In the genomic region with DNA sequence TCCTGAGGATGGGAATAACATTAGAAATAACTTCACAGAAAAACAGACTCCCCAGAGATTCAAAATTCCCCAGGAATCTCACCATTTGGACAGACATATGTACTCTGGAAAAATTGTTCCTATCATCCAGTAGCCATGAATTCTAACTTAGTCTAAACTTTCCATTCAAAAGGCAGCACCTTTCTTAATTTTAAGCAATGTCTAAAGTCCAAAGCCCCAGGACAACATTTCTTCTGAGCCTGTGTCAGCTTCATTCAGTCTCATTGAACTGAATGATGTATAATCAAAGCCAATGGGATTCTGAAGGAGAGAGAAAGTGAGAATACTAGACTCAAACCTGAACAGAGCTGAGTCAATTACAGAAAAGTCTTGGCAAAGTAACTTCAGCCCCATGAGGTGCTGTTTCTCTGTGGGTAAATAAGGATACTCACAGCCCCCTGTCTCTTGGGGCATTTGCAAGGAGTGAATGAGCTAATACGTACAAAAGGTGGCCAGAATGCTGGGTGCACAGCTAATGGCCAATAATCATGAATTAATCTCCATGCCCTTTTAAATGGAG, we compare ENCODE assay signal across 1 cellular context.
TF ChIP-seq lines count a peak whose summit lies in the region.

No MANE protein-coding gene starts in this region.

TF ChIP-seq in GM12878, 131 proteins besides CTCF, POLR2A, EP300 and RAD21 (continued from another document):
- peak; percentile 24; the same call in 1 of the 2 replicates for TF ChIP-seq BCL11A (IDR thresholded peaks at IDR 0.05; ENCODE audit: low read depth, low read length)
- TF ChIP-seq FOXM1 (IDR thresholded peaks at IDR 0.05; ENCODE audit: low read depth, low read length), result peak; percentile 25; the same call in 1 of the 2 replicates
- TF ChIP-seq, protein P1, sequence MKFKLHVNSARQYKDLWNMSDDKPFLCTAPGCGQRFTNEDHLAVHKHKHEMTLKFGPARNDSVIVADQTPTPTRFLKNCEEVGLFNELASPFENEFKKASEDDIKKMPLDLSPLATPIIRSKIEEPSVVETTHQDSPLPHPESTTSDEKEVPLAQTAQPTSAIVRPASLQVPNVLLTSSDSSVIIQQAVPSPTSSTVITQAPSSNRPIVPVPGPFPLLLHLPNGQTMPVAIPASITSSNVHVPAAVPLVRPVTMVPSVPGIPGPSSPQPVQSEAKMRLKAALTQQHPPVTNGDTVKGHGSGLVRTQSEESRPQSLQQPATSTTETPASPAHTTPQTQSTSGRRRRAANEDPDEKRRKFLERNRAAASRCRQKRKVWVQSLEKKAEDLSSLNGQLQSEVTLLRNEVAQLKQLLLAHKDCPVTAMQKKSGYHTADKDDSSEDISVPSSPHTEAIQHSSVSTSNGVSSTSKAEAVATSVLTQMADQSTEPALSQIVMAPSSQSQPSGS (IDR thresholded peaks at IDR 0.05; ENCODE audit: low read length), result peak; percentile 62; the same call in 1 of the 2 replicates
- TF ChIP-seq ZNF217 (IDR thresholded peaks at IDR 0.05), result no peak
- TF ChIP-seq JUNB (IDR thresholded peaks at IDR 0.05), result peak; percentile 92
- no peak for TF ChIP-seq ZNF24 (IDR thresholded peaks at IDR 0.05)
- no peak; the same call in 1 of the 2 replicates for TF ChIP-seq CREM (IDR thresholded peaks at IDR 0.05; ENCODE audit: low read depth)
- TF ChIP-seq IRF4 (IDR thresholded peaks at IDR 0.05; ENCODE audit: low read depth, low read length), result 0 out of 2 replicates have a peak, but pooled peaks have one; percentile 51
TF ChIP-seq in GM12878: peak in this region for 10.
